Comparison of ENCODE assay signal across 33 cellular contexts in the genomic region with DNA sequence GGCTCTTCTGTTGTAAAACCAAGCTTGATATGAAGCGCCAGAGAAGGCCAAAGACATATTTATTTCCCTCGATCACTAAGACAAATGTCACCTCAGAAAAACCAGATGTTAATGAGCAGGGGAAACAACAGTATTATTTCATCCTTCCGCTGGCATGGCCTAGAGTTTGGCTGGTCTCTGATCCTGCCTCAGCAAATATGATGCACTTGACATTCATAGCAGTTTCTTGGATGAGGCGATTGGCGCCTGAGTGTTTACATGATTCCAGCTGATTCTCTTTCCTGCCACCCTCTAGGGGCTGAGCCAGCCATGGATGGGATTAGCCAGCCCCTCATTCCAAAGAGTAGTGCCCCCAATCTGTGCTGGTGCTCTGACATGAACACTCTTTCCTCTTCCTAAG.
"Had no signal": no experiment of that assay in that cellular context is flagged by ENCODE, and none has a peak within 500 bp of the region (broad histone marks: within the 10 kb centered on the region; RNA-seq: fewer than 3 reads in every experiment).

No MANE protein-coding gene starts in this region.

- H3K4me2 ChIP-seq: SK-N-SH had no signal

- H3K4me3 ChIP-seq: Peyer's patch, SJSA1 had no signal

- H3K27me3 Mint-ChIP-seq: activated CD4-positive, alpha-beta T cell treated with anti-CD3 and anti-CD28 coated beads, Interleukin-2, amount 10 ng/mL, durations not matched to agents 24 days and 14 days; activated T-helper 17 cell treated with anti-CD3 and anti-CD28 coated beads, Interleukin-2, amount 50 U/mL, for 72 hours had no signal

- ATAC-seq: activated CD8-positive, alpha-beta T cell treated with anti-CD3 and anti-CD28 coated beads for 36 hours; activated T-cell treated with anti-CD3 and anti-CD28 coated beads, Interleukin-2, amount 50 U/mL, for 72 hours; activated T-helper 17 cell treated with anti-CD3 and anti-CD28 coated beads, Interleukin-2, amount 50 U/mL, for 72 hours; PC-3 had no signal

- H3K4me1 Mint-ChIP-seq: activated CD4-positive, alpha-beta T cell treated with anti-CD3 and anti-CD28 coated beads, Interleukin-2, amount 10 ng/mL, durations not matched to agents 24 days and 14 days; activated naive CD8-positive, alpha-beta T cell treated with anti-CD3 and anti-CD28 coated beads for 36 hours; activated T-helper 17 cell treated with anti-CD3 and anti-CD28 coated beads, Interleukin-2, amount 50 U/mL, for 72 hours had no signal

- H3K27me3 ChIP-seq: brain microvascular endothelial cell, Peyer's patch, SJSA1 had no signal

- DNase-seq: activated CD4-positive, alpha-beta T cell treated with anti-CD3 and anti-CD28 coated beads, Interleukin-2, amount 10 ng/mL, durations not matched to agents 24 days and 14 days; activated CD4-positive, alpha-beta T cell treated with anti-CD3 and anti-CD28 coated beads, Interleukin-2, amount 50 U/mL, for 4 hours; activated CD8-positive, alpha-beta T cell treated with anti-CD3 and anti-CD28 coated beads for 36 hours; activated effector memory CD4-positive, alpha-beta T cell treated with anti-CD3 and anti-CD28 coated beads, Interleukin-2, amount 50 U/mL, for 16 hours; activated naive CD4-positive, alpha-beta T cell; activated naive CD4-positive, alpha-beta T cell treated with anti-CD3 and anti-CD28 coated beads, Interleukin-2, amount 50 U/mL, for 16 hours; activated naive CD8-positive, alpha-beta T cell treated with anti-CD3 and anti-CD28 coated beads for 36 hours; activated T-cell treated with anti-CD3 and anti-CD28 coated beads, Interleukin-2, amount 50 U/mL, for 1 hour; activated T-cell treated with anti-CD3 and anti-CD28 coated beads, Interleukin-2, amount 50 U/mL, for 72 hours; amniotic stem cell; aorta; Kasumi-1; KG1; MM.1S; NCI-H1092 treated with DMSO at 0.1 percent for 48 hours; NCI-H1417; NCI-H146; NCI-H187; NCI-H2029 treated with DMSO at 0.1 percent for 48 hours; NCI-H2107; NCI-H2171; NCI-H2227 treated with DMSO at 0.1 percent for 48 hours; NCI-H524 treated with DMSO at 0.1 percent for 48 hours; PC-3; Peyer's patch; RPMI8226; SHP77 treated with DMSO at 0.1 percent for 48 hours; SK-N-SH had no signal

- H3K4me1 ChIP-seq: Peyer's patch, SJSA1 had no signal

- H3K27ac ChIP-seq: brain microvascular endothelial cell, Peyer's patch, SJSA1 had no signal

- H3K36me3 ChIP-seq: brain microvascular endothelial cell, Peyer's patch, SJSA1 had no signal

- H3K9ac ChIP-seq: SK-N-SH had no signal

- H3K9me3 ChIP-seq: Peyer's patch, SJSA1, SK-N-SH had no signal

- H3K9me3 Mint-ChIP-seq: activated CD4-positive, alpha-beta T cell treated with anti-CD3 and anti-CD28 coated beads, Interleukin-2, amount 10 ng/mL, durations not matched to agents 24 days and 14 days; activated CD8-positive, alpha-beta T cell treated with anti-CD3 and anti-CD28 coated beads for 36 hours; activated naive CD8-positive, alpha-beta T cell treated with anti-CD3 and anti-CD28 coated beads for 36 hours; activated T-cell treated with anti-CD3 and anti-CD28 coated beads, Interleukin-2, amount 50 U/mL, for 72 hours; activated T-helper 17 cell treated with anti-CD3 and anti-CD28 coated beads, Interleukin-2, amount 50 U/mL, for 72 hours; T-helper 1 cell treated with Interleukin-12 subunit alpha and Interleukin-12 subunit beta and Interleukin-4 antibody, amounts not matched to agents 30 μg/mL and 1 μg/mL, for 36 hours; T-helper 2 cell treated with Interferon-gamma antibody and Interleukin-4, amounts not matched to agents 5 μg/mL and 100 μg/mL, for 36 hours had no signal

- H3K4me3 Mint-ChIP-seq: activated CD4-positive, alpha-beta T cell treated with anti-CD3 and anti-CD28 coated beads, Interleukin-2, amount 10 ng/mL, durations not matched to agents 24 days and 14 days; activated CD8-positive, alpha-beta T cell treated with anti-CD3 and anti-CD28 coated beads for 36 hours; activated naive CD8-positive, alpha-beta T cell treated with anti-CD3 and anti-CD28 coated beads for 36 hours; activated T-cell treated with anti-CD3 and anti-CD28 coated beads, Interleukin-2, amount 50 U/mL, for 72 hours; activated T-helper 17 cell treated with anti-CD3 and anti-CD28 coated beads, Interleukin-2, amount 50 U/mL, for 72 hours; T-helper 1 cell treated with Interleukin-12 subunit alpha and Interleukin-12 subunit beta and Interleukin-4 antibody, amounts not matched to agents 30 μg/mL and 1 μg/mL, for 36 hours; T-helper 2 cell treated with Interferon-gamma antibody and Interleukin-4, amounts not matched to agents 5 μg/mL and 100 μg/mL, for 36 hours had no signal

- H3K27ac Mint-ChIP-seq: activated CD4-positive, alpha-beta T cell treated with anti-CD3 and anti-CD28 coated beads, Interleukin-2, amount 10 ng/mL, durations not matched to agents 24 days and 14 days; activated CD8-positive, alpha-beta T cell treated with anti-CD3 and anti-CD28 coated beads for 36 hours; activated naive CD8-positive, alpha-beta T cell treated with anti-CD3 and anti-CD28 coated beads for 36 hours; activated T-cell treated with anti-CD3 and anti-CD28 coated beads, Interleukin-2, amount 50 U/mL, for 72 hours; activated T-helper 17 cell treated with anti-CD3 and anti-CD28 coated beads, Interleukin-2, amount 50 U/mL, for 72 hours; T-helper 1 cell treated with Interleukin-12 subunit alpha and Interleukin-12 subunit beta and Interleukin-4 antibody, amounts not matched to agents 30 μg/mL and 1 μg/mL, for 36 hours; T-helper 2 cell treated with Interferon-gamma antibody and Interleukin-4, amounts not matched to agents 5 μg/mL and 100 μg/mL, for 36 hours had no signal

- H3K36me3 Mint-ChIP-seq: activated naive CD8-positive, alpha-beta T cell treated with anti-CD3 and anti-CD28 coated beads for 36 hours had no signal
